25 cellular contexts compared by ENCODE assay signal in genomic region chr3:122946185-122946584, GRCh38.
A peak's percentile ranks its signal among the peaks of the same experiment; 100 is the strongest.
DNase-seq lines count a peak whose midpoint lies in the region; ATAC-seq, FAIRE-seq and TF ChIP-seq lines count a peak whose summit lies in the region.
"Had no signal": no experiment of that assay in that cellular context is flagged by ENCODE, and none has a peak within 500 bp of the region (broad histone marks: within the 10 kb centered on the region; RNA-seq: fewer than 3 reads in every experiment).

No MANE protein-coding gene starts in this region.

- peaks cover 19% of the 10 kb centered on the region for H3K36me3 Mint-ChIP-seq in brain
- H3K36me3 Mint-ChIP-seq: CD8-positive, alpha-beta memory T cell had no signal

- H3K27me3 ChIP-seq in osteoblast (ENCODE audit: insufficient read depth, low read length) = peaks cover 35% of the 10 kb centered on the region
- no peaks in the 10 kb centered on the region for H3K27me3 ChIP-seq in small intestine (ENCODE audit: control insufficient read depth in 2 of 2, insufficient read depth in 2 of 2, low read length in 2 of 2)

- H3K36me3 ChIP-seq in osteoblast (ENCODE audit: insufficient read depth, low read length) (no peaks in the 10 kb centered on the region), small intestine (ENCODE audit: control insufficient read depth in 2 of 2, insufficient read depth in 2 of 2, low read length in 2 of 2) (no peaks in the 10 kb centered on the region)

- H3K27me3 Mint-ChIP-seq in brain = no peaks in the 10 kb centered on the region

- peaks cover 0 to 8% (median 0%) of the 10 kb centered on the region in 5 experiments for H3K9me3 Mint-ChIP-seq in brain
- H3K9me3 Mint-ChIP-seq: CD8-positive, alpha-beta memory T cell; GM23338 had no signal

- no peak overlapping the region for H3K27ac ChIP-seq in osteoblast (ENCODE audit: low read depth, low read length)
- H3K27ac ChIP-seq in small intestine (ENCODE audit: low read depth in 1 of 2, low read length in 1 of 2) = no peak overlapping the region
- H3K27ac ChIP-seq: C4-2B, RWPE1 had no signal

- TF ChIP-seq CTCF in brain (conservative IDR thresholded peaks at IDR 0.05) = no peak
- TF ChIP-seq CTCF in osteoblast (IDR thresholded peaks at IDR 0.05; ENCODE audit: extremely low read depth, low read depth, low read length) = no peak

- H3K4me3 ChIP-seq in osteoblast (ENCODE audit: insufficient read depth, low read length) (no peak overlapping the region), small intestine (ENCODE audit: low read depth in 1 of 2, low read length in 2 of 2) (no peak overlapping the region)
- H3K4me3 ChIP-seq: GM23338, SK-N-MC had no signal

- no peaks in the 10 kb centered on the region for H4K20me1 ChIP-seq in osteoblast (ENCODE audit: insufficient read depth, low read length)

- peak overlapping the region in 3 of 5 experiments; percentile 20 to 68 (median 22) for H3K27ac Mint-ChIP-seq in brain
- H3K27ac Mint-ChIP-seq: GM23338 had no signal

- H3K79me2 ChIP-seq in osteoblast (ENCODE audit: insufficient read depth, low read length) = no peaks in the 10 kb centered on the region

- no peak for FAIRE-seq in small intestine (lab: Jason Lieb, UNC)
- FAIRE-seq: HTR-8/SVneo had no signal

- H3K4me2 ChIP-seq in osteoblast (ENCODE audit: insufficient read depth, low read length) = no peak overlapping the region
- H3K4me2 ChIP-seq: GM23338 had no signal

- peaks cover 71% of the 10 kb centered on the region for H3K4me1 Mint-ChIP-seq in brain

- no peak overlapping the region for H2AFZ ChIP-seq in osteoblast (ENCODE audit: low read length)
- H2AFZ ChIP-seq: GM23338 had no signal

- DNase-seq in NCI-H82 (lab: John Stamatoyannopoulos, UW) (peak; percentile 55), NCI-H82 treated with DMSO at 0.1 percent for 48 hours (lab: John Stamatoyannopoulos, UW; ENCODE audit: unreplicated experiment) (no peak), osteoblast (ENCODE audit: insufficient read length, low spot score, missing footprints) (peak; percentile 49), hepatic stellate cell (ENCODE audit: low spot score) (no peak), small intestine (no peak), NCI-H2081 treated with DMSO at 0.1 percent for 48 hours (lab: John Stamatoyannopoulos, UW) (no peak)
- DNase-seq: 8988T; Calu3; CD8-positive, alpha-beta memory T cell; DMS153; HCEC 1CT; KG1; NCI-H1092 treated with DMSO at 0.1 percent for 48 hours; NCI-H1436 treated with DMSO at 0.1 percent for 48 hours; NCI-H1930; NCI-H524 treated with DMSO at 0.1 percent for 48 hours; SHP77 treated with DMSO at 0.1 percent for 48 hours; SW 1271 had no signal

- no peak overlapping the region for H3K4me3 Mint-ChIP-seq in brain
- H3K4me3 Mint-ChIP-seq: CD8-positive, alpha-beta memory T cell; GM23338 had no signal

- peak; percentile 76 for ATAC-seq in GM18868 (IDR thresholded peaks at IDR 0.05; ENCODE audit: unreplicated experiment)
- ATAC-seq: GM23338 had no signal

- H3K9me3 ChIP-seq in osteoblast (ENCODE audit: low read depth, low read length) (no peaks in the 10 kb centered on the region), small intestine (ENCODE audit: control insufficient read depth, low read depth) (no peaks in the 10 kb centered on the region)

- peaks cover 9% of the 10 kb centered on the region for H3K4me1 ChIP-seq in osteoblast (ENCODE audit: insufficient read depth, low read length)
- no peaks in the 10 kb centered on the region for H3K4me1 ChIP-seq in small intestine (ENCODE audit: control insufficient read depth in 2 of 2, insufficient read depth in 1 of 2, low read depth in 1 of 2, low read length in 1 of 2)

Comparison
In these comparisons a context has a peak if more than half of its experiments do, and no peak if none do; other contexts are left out.
1. DNase-seq: peak in NCI-H82 (single experiment) and osteoblast (single experiment); none in NCI-H82 treated with DMSO at 0.1 percent for 48 hours (single experiment), hepatic stellate cell (single experiment), small intestine (single experiment) and NCI-H2081 treated with DMSO at 0.1 percent for 48 hours (single experiment).